Comparison of ENCODE assay signal across 22 cellular contexts in genomic region chr16:56470666-56471065, GRCh38. TPM values are rescaled to one million over a fixed set of nuclear protein-coding genes. Genes with fewer than 3 reads are reported as not detected.
DNase-seq lines count a peak whose midpoint lies in the region; ATAC-seq and TF ChIP-seq lines count a peak whose summit lies in the region.
"Had no signal": no experiment of that assay in that cellular context is flagged by ENCODE, and none has a peak within 500 bp of the region (broad histone marks: within the 10 kb centered on the region; RNA-seq: fewer than 3 reads in every experiment).

No MANE protein-coding gene starts in this region.

- DNase-seq in activated naive CD4-positive, alpha-beta T cell treated with anti-CD3 and anti-CD28 coated beads, Interleukin-2, amount 50 U/mL, for 72 hours (ENCODE audit: low spot score in 2 of 2) = no peak
- DNase-seq in activated naive CD4-positive, alpha-beta T cell treated with anti-CD3 and anti-CD28 coated beads, Interleukin-2, amount 50 U/mL, for 16 hours = no peak
- DNase-seq in endothelial cell (ENCODE audit: low spot score) (no peak), type B pancreatic cell (ENCODE audit: extremely low spot score, unreplicated experiment) (no peak), NCI-H226 (no peak), NCI-H146 (lab: John Stamatoyannopoulos, UW) (no peak)
- DNase-seq: DMS53; GDM1; MM.1S; NCI-H1048; NCI-H1417 treated with DMSO at 0.1 percent for 48 hours; NCI-H1930; NCI-H2227 treated with DMSO at 0.1 percent for 48 hours; NCI-H510A treated with DMSO at 0.1 percent for 48 hours; NCI-H774; NK-92 treated with Interleukin-12 subunit alpha and Interleukin-12 subunit beta, amount 100 ng/mL, for 24 hours; Peyer's patch had no signal

- ATAC-seq in activated naive CD4-positive, alpha-beta T cell treated with anti-CD3 and anti-CD28 coated beads, Interleukin-2, amount 50 U/mL, for 72 hours = no peak
- no peak for ATAC-seq in HG03520 (IDR thresholded peaks at IDR 0.05; ENCODE audit: unreplicated experiment)
- ATAC-seq: HCT116, SK-N-SH treated with all-trans-retinoic acid at 6 μM for 48 hours had no signal

- H3K36me3 Mint-ChIP-seq in activated naive CD4-positive, alpha-beta T cell treated with anti-CD3 and anti-CD28 coated beads, Interleukin-2, amount 50 U/mL, for 72 hours = peaks cover 20 to 29% of the 10 kb centered on the region in 2 donors
- peaks cover 36% of the 10 kb centered on the region for H3K36me3 Mint-ChIP-seq in endothelial cell (ENCODE audit: low read depth, unreplicated experiment)
- peaks cover 35% of the 10 kb centered on the region for H3K36me3 Mint-ChIP-seq in type B pancreatic cell

- peak overlapping the region; percentile 35 for H3K4me3 Mint-ChIP-seq in endothelial cell (ENCODE audit: unreplicated experiment)
- peak overlapping the region; percentile 80 for H3K4me3 Mint-ChIP-seq in type B pancreatic cell

- peaks cover 1% of the 10 kb centered on the region for H3K27me3 Mint-ChIP-seq in endothelial cell (ENCODE audit: unreplicated experiment)
- no peaks in the 10 kb centered on the region for H3K27me3 Mint-ChIP-seq in type B pancreatic cell

- no peaks in the 10 kb centered on the region for H3K4me1 Mint-ChIP-seq in endothelial cell (ENCODE audit: unreplicated experiment)
- H3K4me1 Mint-ChIP-seq in type B pancreatic cell (ENCODE audit: unreplicated experiment) = peaks cover 3% of the 10 kb centered on the region

- no peaks in the 10 kb centered on the region for H3K9me3 Mint-ChIP-seq in activated naive CD4-positive, alpha-beta T cell treated with anti-CD3 and anti-CD28 coated beads, Interleukin-2, amount 50 U/mL, for 72 hours
- no peaks in the 10 kb centered on the region for H3K9me3 Mint-ChIP-seq in endothelial cell (ENCODE audit: unreplicated experiment)
- no peaks in the 10 kb centered on the region for H3K9me3 Mint-ChIP-seq in type B pancreatic cell

- no peak for TF ChIP-seq CTCF in VCaP (conservative IDR thresholded peaks at IDR 0.05)
- TF ChIP-seq CTCF in endothelial cell (IDR thresholded peaks at IDR 0.05; ENCODE audit: unreplicated experiment) = no peak
- no peak for TF ChIP-seq CTCF in type B pancreatic cell (conservative IDR thresholded peaks at IDR 0.05)

- peak overlapping the region; percentile 10 to 11 for H3K27ac Mint-ChIP-seq in activated naive CD4-positive, alpha-beta T cell treated with anti-CD3 and anti-CD28 coated beads, Interleukin-2, amount 50 U/mL, for 72 hours
- H3K27ac Mint-ChIP-seq in endothelial cell (ENCODE audit: unreplicated experiment) (no peak overlapping the region), type B pancreatic cell (peak overlapping the region; percentile 92)

- peak overlapping the region; percentile 41 for H3K27ac ChIP-seq in VCaP
- H3K27ac ChIP-seq: C4-2B, Peyer's patch had no signal

RNA-seq across cellular contexts. Expression of gene OGFOD1, which starts 19.3 kb away (rescaled TPM):
- total RNA-seq in activated naive CD4-positive, alpha-beta T cell treated with anti-CD3 and anti-CD28 coated beads, Interleukin-2, amount 50 U/mL, for 72 hours = 10 to 100 TPM; 45.0 to 50.9 TPM
- total RNA-seq in endothelial cell (ENCODE audit: unreplicated experiment) (24.8 TPM), type B pancreatic cell (ENCODE audit: low replicate concordance) (45.9 and 52.2 TPM in 2 replicates)

RNA-seq across cellular contexts. Expression of gene NUDT21, which starts 19.5 kb away (rescaled TPM):
- total RNA-seq in activated naive CD4-positive, alpha-beta T cell treated with anti-CD3 and anti-CD28 coated beads, Interleukin-2, amount 50 U/mL, for 72 hours = 100 to 1,000 TPM; 308 to 362 TPM
- total RNA-seq in endothelial cell (ENCODE audit: unreplicated experiment) (126 TPM), type B pancreatic cell (ENCODE audit: low replicate concordance) (139 and 148 TPM in 2 replicates)

RNA-seq across cellular contexts. Expression of gene AMFR, which starts 45.3 kb away (rescaled TPM):
- 10 to 100 TPM; 29.7 to 32.3 TPM for total RNA-seq in activated naive CD4-positive, alpha-beta T cell treated with anti-CD3 and anti-CD28 coated beads, Interleukin-2, amount 50 U/mL, for 72 hours
- total RNA-seq in endothelial cell (ENCODE audit: unreplicated experiment) (90.7 TPM), type B pancreatic cell (ENCODE audit: low replicate concordance) (65.4 and 86.4 TPM in 2 replicates)

RNA-seq across cellular contexts. Expression of gene BBS2, which starts 49.2 kb away (rescaled TPM):
- total RNA-seq in activated naive CD4-positive, alpha-beta T cell treated with anti-CD3 and anti-CD28 coated beads, Interleukin-2, amount 50 U/mL, for 72 hours = 10 to 100 TPM; 26.2 to 27.1 TPM
- 37.5 TPM for total RNA-seq in endothelial cell (ENCODE audit: unreplicated experiment)
- total RNA-seq in type B pancreatic cell (ENCODE audit: low replicate concordance) = 37.6 and 39.6 TPM in 2 replicates
